In genomic region chr16:73771676-73772075, GRCh38 we compare ENCODE assay signal across 19 cellular contexts.
A peak's percentile ranks its signal among the peaks of the same experiment; 100 is the strongest.
DNase-seq lines count a peak whose midpoint lies in the region; ATAC-seq and TF ChIP-seq lines count a peak whose summit lies in the region.
"Had no signal": no experiment of that assay in that cellular context is flagged by ENCODE, and none has a peak within 500 bp of the region (broad histone marks: within the 10 kb centered on the region; RNA-seq: fewer than 3 reads in every experiment).

No MANE protein-coding gene starts in this region.

- peaks cover 18 to 27% of the 10 kb centered on the region in 2 donors for H3K4me1 ChIP-seq in adrenal gland (replicated peaks in 1 of 2)
- no peaks in the 10 kb centered on the region for H3K4me1 ChIP-seq in right cardiac atrium (ENCODE audit: control insufficient read depth, insufficient read depth, low read length)
- no peaks in the 10 kb centered on the region for H3K4me1 ChIP-seq in mucosa of descending colon (ENCODE audit: low read depth)
- H3K4me1 ChIP-seq: vagina had no signal

- no peak for TF ChIP-seq POLR2A in adrenal gland (IDR thresholded peaks at IDR 0.05)

- H3K36me3 ChIP-seq in adrenal gland (replicated peaks in 1 of 2): no peaks in the 10 kb centered on the region
- H3K36me3 ChIP-seq in mucosa of descending colon (ENCODE audit: low read depth): no peaks in the 10 kb centered on the region
- H3K36me3 ChIP-seq: gastrocnemius medialis, vagina had no signal

- WGBS in adrenal gland, 4 donors: 39 to 47% (median 43%) methylated on average over 2 of the region's 2 CpGs
- WGBS in right cardiac atrium: 63% methylated on average over 2 of the region's 2 CpGs

- TF ChIP-seq CTCF in adrenal gland (IDR thresholded peaks at IDR 0.05) (no peak), mesothelial cell of epicardium (IDR thresholded peaks at IDR 0.05; ENCODE audit: unreplicated experiment) (no peak), glutamatergic neuron (IDR thresholded peaks at IDR 0.05; ENCODE audit: partially characterized antibody, unreplicated experiment) (no peak), mucosa of descending colon (IDR thresholded peaks at IDR 0.05) (no peak)

- H3K36me3 Mint-ChIP-seq in mesothelial cell of epicardium (no peaks in the 10 kb centered on the region), glutamatergic neuron (ENCODE audit: unreplicated experiment) (no peaks in the 10 kb centered on the region)

- H3K4me3 Mint-ChIP-seq in mesothelial cell of epicardium (no peak overlapping the region), glutamatergic neuron (ENCODE audit: unreplicated experiment) (no peak overlapping the region)
- H3K4me3 Mint-ChIP-seq: activated CD4-positive, alpha-beta T cell treated with anti-CD3 and anti-CD28 coated beads, Interleukin-2, amount 10 ng/mL, durations not matched to agents 24 days and 14 days had no signal

- H3K27ac Mint-ChIP-seq in mesothelial cell of epicardium (peak overlapping the region; percentile 69), glutamatergic neuron (ENCODE audit: unreplicated experiment) (no peak overlapping the region)
- H3K27ac Mint-ChIP-seq: activated CD4-positive, alpha-beta T cell treated with anti-CD3 and anti-CD28 coated beads, Interleukin-2, amount 10 ng/mL, durations not matched to agents 24 days and 14 days had no signal

- intact Hi-C loops in adrenal gland (cut with DNase I) (no loop called here), right cardiac atrium (cut with DNase I) (no loop called here), mucosa of descending colon (cut with DNase I, micrococcal nuclease) (no loop called here)

- H3K27me3 Mint-ChIP-seq in mesothelial cell of epicardium (ENCODE audit: low read depth): peaks cover 2% of the 10 kb centered on the region
- H3K27me3 Mint-ChIP-seq in glutamatergic neuron (ENCODE audit: unreplicated experiment): no peaks in the 10 kb centered on the region
- H3K27me3 Mint-ChIP-seq: activated CD4-positive, alpha-beta T cell treated with anti-CD3 and anti-CD28 coated beads, Interleukin-2, amount 10 ng/mL, durations not matched to agents 24 days and 14 days had no signal

- H3K9me3 Mint-ChIP-seq in mesothelial cell of epicardium (peaks cover 4% of the 10 kb centered on the region), glutamatergic neuron (ENCODE audit: unreplicated experiment) (no peaks in the 10 kb centered on the region)

- H3K27ac ChIP-seq in adrenal gland (peak overlapping the region in 3 of 5 donors; percentile 48 to 75 (median 58)), right cardiac atrium (ENCODE audit: low read length) (no peak overlapping the region)
- H3K27ac ChIP-seq: gastrocnemius medialis, vagina had no signal

- DNase-seq in AG08396 (ENCODE audit: low spot score) (peak; percentile 10), HT1080 (ENCODE audit: low read depth) (peak; percentile 41), adrenal gland (peak in 6 of 7 donors; percentile 30 to 75 (median 46)), mesothelial cell of epicardium (ENCODE audit: low spot score in 2 of 2, unreplicated experiment in 2 of 2) (no peak), glutamatergic neuron (no peak), right cardiac atrium (no peak), mucosa of descending colon (no peak)
- DNase-seq: activated CD4-positive, alpha-beta T cell treated with anti-CD3 and anti-CD28 coated beads, Interleukin-2, amount 10 ng/mL, durations not matched to agents 24 days and 14 days; activated effector memory CD4-positive, alpha-beta T cell treated with Interleukin-2 at 50 U/mL for 16 hours; central memory CD4-positive, alpha-beta T cell; gastrocnemius medialis; kidney; NCI-H1436 treated with DMSO at 0.1 percent for 48 hours; Right ventricle myocardium superior; stimulated activated CD8-positive, alpha-beta memory T cell treated with anti-CD3 and anti-CD28 coated beads, Interleukin-4, amount 100 ng/mL, for 48 hours; T-helper 1 cell had no signal

- H3K27me3 ChIP-seq in adrenal gland: no peaks in the 10 kb centered on the region
- no peaks in the 10 kb centered on the region for H3K27me3 ChIP-seq in right cardiac atrium (ENCODE audit: control insufficient read depth, insufficient read depth)
- H3K27me3 ChIP-seq: gastrocnemius medialis, vagina had no signal

- H3K9me3 ChIP-seq in adrenal gland (replicated peaks in 1 of 3): no peaks in the 10 kb centered on the region
- no peaks in the 10 kb centered on the region for H3K9me3 ChIP-seq in right cardiac atrium (ENCODE audit: control insufficient read depth, low read length)
- H3K9me3 ChIP-seq in mucosa of descending colon: no peaks in the 10 kb centered on the region
- H3K9me3 ChIP-seq: gastrocnemius medialis, vagina had no signal

- H3K4me1 Mint-ChIP-seq in mesothelial cell of epicardium: peaks cover 4% of the 10 kb centered on the region
- peaks cover 5% of the 10 kb centered on the region for H3K4me1 Mint-ChIP-seq in glutamatergic neuron (ENCODE audit: low read depth, unreplicated experiment)
- H3K4me1 Mint-ChIP-seq: activated CD4-positive, alpha-beta T cell treated with anti-CD3 and anti-CD28 coated beads, Interleukin-2, amount 10 ng/mL, durations not matched to agents 24 days and 14 days had no signal

- no peak overlapping the region for H3K4me3 ChIP-seq in adrenal gland
- no peak overlapping the region for H3K4me3 ChIP-seq in right cardiac atrium (ENCODE audit: low read length)
- H3K4me3 ChIP-seq in mucosa of descending colon: no peak overlapping the region
- H3K4me3 ChIP-seq: gastrocnemius medialis, GM12878, vagina had no signal

- no peak for ATAC-seq in right cardiac atrium
- no peak for ATAC-seq in mucosa of descending colon
- no peak for ATAC-seq in GM21737 (IDR thresholded peaks at IDR 0.05; ENCODE audit: unreplicated experiment)
- ATAC-seq: gastrocnemius medialis, GM12878 had no signal

Comparison
In these comparisons a context has a peak if more than half of its experiments do, and no peak if none do; other contexts are left out.
1. DNase-seq: peak in AG08396 (single experiment), HT1080 (single experiment) and adrenal gland (6 of 7); none in mesothelial cell of epicardium (0 of 2), glutamatergic neuron (single experiment), right cardiac atrium (0 of 3) and mucosa of descending colon (0 of 3).